Comparison of ENCODE assay signal across 8 cellular contexts in genomic region chr11:95154514-95154913, GRCh38.
DNase-seq lines count a peak whose midpoint lies in the region; ATAC-seq and TF ChIP-seq lines count a peak whose summit lies in the region.

No MANE protein-coding gene starts in this region.

- no peaks in the 10 kb centered on the region for H4K20me1 ChIP-seq in H9 (ENCODE audit: control insufficient read depth, insufficient read depth, insufficient read length)

- no peaks in the 10 kb centered on the region for H3K9me3 ChIP-seq in CD4-positive, CD25-positive, alpha-beta regulatory T cell (ENCODE audit: control insufficient read depth in 2 of 2, low read length in 2 of 2)
- H3K9me3 ChIP-seq in H9 (ENCODE audit: control insufficient read depth, low read depth, low read length) = no peaks in the 10 kb centered on the region

- no peak overlapping the region for H2BK120ac ChIP-seq in H9 (ENCODE audit: low read depth, low read length, poor library complexity, severe bottlenecking)

- no peak overlapping the region for H3K56ac ChIP-seq in H9 (ENCODE audit: insufficient read length, low read depth, low read length)

- H2BK20ac ChIP-seq in H9 (ENCODE audit: low read depth, low read length, poor library complexity, severe bottlenecking) = no peak overlapping the region

- H3K79me1 ChIP-seq in H9 (ENCODE audit: insufficient read depth, low read depth, low read length, poor library complexity, severe bottlenecking) = no peaks in the 10 kb centered on the region

- no peak for ATAC-seq in CD4-positive, CD25-positive, alpha-beta regulatory T cell (ENCODE audit: low read depth in 2 of 2)
- ATAC-seq in GM21447 (IDR thresholded peaks at IDR 0.05; ENCODE audit: unreplicated experiment) = no peak

- H4K91ac ChIP-seq in H9 (ENCODE audit: insufficient read length, low read depth, low read length) = no peak overlapping the region

- TF ChIP-seq CTCF in H9 (conservative IDR thresholded peaks at IDR 0.05) = peak; percentile 91
- peak; percentile 65 for TF ChIP-seq CTCF in fibroblast of mammary gland (conservative IDR thresholded peaks at IDR 0.05; ENCODE audit: control insufficient read depth, insufficient read depth, low read depth, low read length)
- TF ChIP-seq CTCF in retinal pigment epithelial cell (conservative IDR thresholded peaks at IDR 0.05; ENCODE audit: low read depth, low read length) = peak; percentile 81
- no peak for TF ChIP-seq CTCF in coronary artery (IDR thresholded peaks at IDR 0.05)

- no peak overlapping the region for H3K9ac ChIP-seq in H9 (ENCODE audit: extremely low read depth, insufficient read length, low read length)

- H3K27ac ChIP-seq in CD4-positive, CD25-positive, alpha-beta regulatory T cell (ENCODE audit: insufficient read depth, low read length, poor library complexity, severe bottlenecking) = peak overlapping the region; percentile 86
- no peak overlapping the region for H3K27ac ChIP-seq in H9 (ENCODE audit: insufficient read length, low read depth, low read length)
- H3K27ac ChIP-seq in coronary artery = no peak overlapping the region

- H3K23me2 ChIP-seq in H9 (ENCODE audit: insufficient read length, low read depth, low read length, poor library complexity, severe bottlenecking) = peaks cover 16% of the 10 kb centered on the region

- H3K14ac ChIP-seq in H9 (ENCODE audit: insufficient read depth, low read length) = no peak overlapping the region

- no peaks in the 10 kb centered on the region for H3K27me3 ChIP-seq in CD4-positive, CD25-positive, alpha-beta regulatory T cell (ENCODE audit: control insufficient read depth, insufficient read depth, low read length)
- peaks cover 8% of the 10 kb centered on the region; the same call in 1 of the 2 replicates for H3K27me3 ChIP-seq in H9 (ENCODE audit: insufficient read depth, low read length)

- peaks cover 38 to 73% (median 51%) of the 10 kb centered on the region in 4 donors for H3K4me1 Mint-ChIP-seq in CD4-positive, CD25-positive, alpha-beta regulatory T cell
- peaks cover 13 to 16% of the 10 kb centered on the region in 2 experiments for H3K4me1 Mint-ChIP-seq in H9

- H3T11ph ChIP-seq in H9 (ENCODE audit: low read length) = no peak overlapping the region

- no peaks in the 10 kb centered on the region for H3K36me3 ChIP-seq in CD4-positive, CD25-positive, alpha-beta regulatory T cell (ENCODE audit: control insufficient read depth, insufficient read depth, low read length)

- no peak overlapping the region for H3K4ac ChIP-seq in H9 (ENCODE audit: low read depth, low read length)

- no peaks in the 10 kb centered on the region for H3K79me2 ChIP-seq in H9 (ENCODE audit: insufficient read depth, low read length)

- H3K36me3 Mint-ChIP-seq in CD4-positive, CD25-positive, alpha-beta regulatory T cell = peaks cover 8% of the 10 kb centered on the region
- H3K36me3 Mint-ChIP-seq in H9 (ENCODE audit: insufficient read depth in 1 of 3, low read depth in 3 of 3) = peaks cover under 1 to 14% (median 6%) of the 10 kb centered on the region in 3 experiments; a peak in 5 of 7 replicates

- no peak overlapping the region for H3K4me3 ChIP-seq in CD4-positive, CD25-positive, alpha-beta regulatory T cell (ENCODE audit: low read depth, low read length)
- H3K4me3 ChIP-seq in fibroblast of mammary gland (ENCODE audit: control insufficient read depth, low read depth, low read length) (no peak overlapping the region), retinal pigment epithelial cell (ENCODE audit: low read length) (no peak overlapping the region), coronary artery (no peak overlapping the region)

- no peaks in the 10 kb centered on the region for H3K27me3 Mint-ChIP-seq in CD4-positive, CD25-positive, alpha-beta regulatory T cell
- peaks cover 22% of the 10 kb centered on the region for H3K27me3 Mint-ChIP-seq in H9 (ENCODE audit: low read depth)

- no peak overlapping the region for H3K18ac ChIP-seq in H9 (ENCODE audit: insufficient read length, low read depth, low read length)

- peak; percentile 35 to 79 (median 67) for DNase-seq in CD4-positive, CD25-positive, alpha-beta regulatory T cell
- peak; percentile 74 for DNase-seq in H9
- peak; percentile 89 for DNase-seq in NCI-H69 (lab: John Stamatoyannopoulos, UW)
- peak; percentile 55 for DNase-seq in activated CD8-positive, alpha-beta memory T cell treated with anti-CD3 and anti-CD28 coated beads, Interleukin-2, amount 50 U/mL, for 4 hours
- peak; percentile 67 for DNase-seq in fibroblast of mammary gland (ENCODE audit: low read depth)
- DNase-seq in retinal pigment epithelial cell (ENCODE audit: low read depth) = no peak
- no peak for DNase-seq in coronary artery (ENCODE audit: low spot score)

- H3K4me1 ChIP-seq in CD4-positive, CD25-positive, alpha-beta regulatory T cell (ENCODE audit: control insufficient read depth, insufficient read depth, low read length, poor library complexity, severe bottlenecking) = peaks cover 49% of the 10 kb centered on the region
- H3K4me1 ChIP-seq in H9 (ENCODE audit: insufficient read depth, low read length) = no peaks in the 10 kb centered on the region

- H2BK12ac ChIP-seq in H9 (ENCODE audit: insufficient read length, low read depth, low read length) = no peak overlapping the region

- no peak overlapping the region for H3K23ac ChIP-seq in H9 (ENCODE audit: insufficient read length, low read depth, low read length)

- H4K8ac ChIP-seq in H9 (replicated peaks; ENCODE audit: insufficient read length, low read depth, low read length) = no peak overlapping the region

- H3K27ac Mint-ChIP-seq in CD4-positive, CD25-positive, alpha-beta regulatory T cell = peak overlapping the region; percentile 68 to 98 (median 91)
- H3K27ac Mint-ChIP-seq in H9 = no peak overlapping the region

- no peak overlapping the region for H4K5ac ChIP-seq in H9 (ENCODE audit: insufficient read length, low read depth, low read length)

- H2AFZ ChIP-seq in H9 (ENCODE audit: low read length) = no peak overlapping the region

- H2AK5ac ChIP-seq in H9 (ENCODE audit: insufficient read length, low read length) = no peak overlapping the region

- H3K9me3 Mint-ChIP-seq in CD4-positive, CD25-positive, alpha-beta regulatory T cell = no peaks in the 10 kb centered on the region
- H3K9me3 Mint-ChIP-seq in H9 = peaks cover 6 to 7% of the 10 kb centered on the region in 2 experiments

- no peak overlapping the region for H3K4me2 ChIP-seq in H9 (ENCODE audit: insufficient read depth, insufficient read length, low read length)

- H2BK5ac ChIP-seq in H9 (ENCODE audit: insufficient read length, low read length) = no peak overlapping the region

- no peak overlapping the region for H2BK15ac ChIP-seq in H9 (ENCODE audit: low read depth, low read length)

- peak overlapping the region in 3 of 4 donors; percentile 30 to 96 (median 31) for H3K4me3 Mint-ChIP-seq in CD4-positive, CD25-positive, alpha-beta regulatory T cell
- H3K4me3 Mint-ChIP-seq in H9 = no peak overlapping the region

Comparison
In these comparisons a context has a peak if more than half of its experiments do, and no peak if none do; other contexts are left out.
1. DNase-seq: peak in CD4-positive, CD25-positive, alpha-beta regulatory T cell (3 of 3), H9 (single experiment), NCI-H69 (single experiment), activated CD8-positive, alpha-beta memory T cell treated with anti-CD3 and anti-CD28 coated beads, Interleukin-2, amount 50 U/mL, for 4 hours (single experiment) and fibroblast of mammary gland (single experiment); none in retinal pigment epithelial cell (single experiment) and coronary artery (single experiment).
2. H3K27ac Mint-ChIP-seq: peak in CD4-positive, CD25-positive, alpha-beta regulatory T cell (3 of 3); none in H9 (0 of 3).
3. H3K4me3 Mint-ChIP-seq: peak in CD4-positive, CD25-positive, alpha-beta regulatory T cell (3 of 4); none in H9 (0 of 2).